ENCODE assay signal across 16 cellular contexts in the genomic region with DNA sequence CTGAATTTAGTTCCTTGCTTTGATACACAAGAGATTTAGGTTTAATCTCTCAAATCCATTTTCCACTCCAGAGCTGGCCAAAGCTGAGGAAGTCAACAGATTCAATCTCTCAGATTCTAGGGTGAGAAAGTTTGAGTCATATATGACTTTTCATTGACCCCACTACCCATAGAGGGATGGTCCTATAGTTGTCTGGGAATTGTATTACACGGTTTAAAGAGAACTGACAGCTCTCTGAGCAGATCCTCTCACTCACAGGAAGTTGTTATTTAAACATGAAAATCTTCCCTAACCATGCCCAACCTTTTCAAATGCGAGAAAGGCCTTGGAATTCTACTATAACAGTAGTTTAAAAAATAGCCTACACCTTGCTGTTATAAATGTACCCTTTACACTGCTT.
"Had no signal": no experiment of that assay in that cellular context is flagged by ENCODE, and none has a peak within 500 bp of the region (broad histone marks: within the 10 kb centered on the region; RNA-seq: fewer than 3 reads in every experiment).

No MANE protein-coding gene starts in this region.

- H3K4me3 ChIP-seq: gastroesophageal sphincter, heart right ventricle, lower lobe of right lung, tibial artery, vagina had no signal

- H3K9me3 ChIP-seq: gastroesophageal sphincter, heart right ventricle, lower lobe of right lung, tibial artery, vagina had no signal

- H3K36me3 ChIP-seq: gastroesophageal sphincter, heart right ventricle, lower lobe of right lung, tibial artery, vagina had no signal

- H3K9ac ChIP-seq: parathyroid adenoma had no signal

- DNase-seq: activated CD4-positive, alpha-beta T cell treated with anti-CD3 and anti-CD28 coated beads, Interleukin-2, amount 50 U/mL, for 1 hour; activated CD8-positive, alpha-beta memory T cell treated with anti-CD3 and anti-CD28 coated beads for 24 hours; activated naive CD8-positive, alpha-beta T cell treated with anti-CD3 and anti-CD28 coated beads, Interleukin-2, amount 10 ng/mL, durations not matched to agents 7 days and 5 days; endodermal cell; heart right ventricle; left colon; lower lobe of right lung; naive B cell; stimulated activated CD4-positive, alpha-beta T cell treated with anti-CD3 and anti-CD28 coated beads, Interleukin-12 subunit alpha, Interleukin-12 subunit beta, amount 100 ng/mL, for 4 hours; stimulated activated naive B cell treated with anti-CD40 and anti-IgM and Interleukin-4, amounts not matched to agents 10 μg/mL and 1 μg/mL and 100 μg/mL, for 72 hours; T-helper 9 cell; tibial artery had no signal

- H3K79me2 ChIP-seq: parathyroid adenoma had no signal

- H3K4me1 ChIP-seq: gastroesophageal sphincter, heart right ventricle, lower lobe of right lung, parathyroid adenoma, tibial artery, vagina had no signal

- H3K27me3 ChIP-seq: gastroesophageal sphincter, heart right ventricle, tibial artery, vagina had no signal

- ATAC-seq: activated CD4-positive, CD25-positive, alpha-beta regulatory T cell treated with anti-CD3 and anti-CD28 coated beads, Interleukin-2, amount 50 U/mL, for 24 hours; gastroesophageal sphincter; heart right ventricle; left colon; lower lobe of right lung; stimulated activated naive B cell treated with anti-CD40 and anti-IgM and Interleukin-4, amounts not matched to agents 10 μg/mL and 1 μg/mL and 100 μg/mL, for 72 hours had no signal

- H2AFZ ChIP-seq: parathyroid adenoma had no signal

- H3K27ac ChIP-seq: gastroesophageal sphincter, heart right ventricle, lower lobe of right lung, parathyroid adenoma, tibial artery, vagina had no signal
